In genomic region chr16:275041-275621, GRCh38 we compare ENCODE assay signal across 7 cellular contexts. TPM values are rescaled to one million over a fixed set of nuclear protein-coding genes. Genes with fewer than 3 reads are reported as not detected.
DNase-seq lines count a peak whose midpoint lies in the region; ATAC-seq and TF ChIP-seq lines count a peak whose summit lies in the region.

No MANE protein-coding gene starts in this region.

- DNase-seq in right atrium auricular region (ENCODE audit: low spot score), result no peak
- no peak for DNase-seq in central memory CD4-positive, alpha-beta T cell

- H3K4me3 Mint-ChIP-seq in activated T-helper 17 cell treated with anti-CD3 and anti-CD28 coated beads, Interleukin-2, amount 50 U/mL, for 72 hours, result no peak overlapping the region

- no peaks in the 10 kb centered on the region for H3K4me1 ChIP-seq in HUES48 (ENCODE audit: control insufficient read depth, insufficient read depth, low read length)
- H3K4me1 ChIP-seq in right atrium auricular region, result peaks cover 0 to 24% of the 10 kb centered on the region in 2 donors

- H3K9me3 ChIP-seq in HUES48 (ENCODE audit: control insufficient read depth, insufficient read depth, low read length), result no peaks in the 10 kb centered on the region
- H3K9me3 ChIP-seq in right atrium auricular region, result no peaks in the 10 kb centered on the region

- no peak overlapping the region for H3K27ac Mint-ChIP-seq in activated T-helper 17 cell treated with anti-CD3 and anti-CD28 coated beads, Interleukin-2, amount 50 U/mL, for 72 hours

- peaks cover 3% of the 10 kb centered on the region for H3K27me3 Mint-ChIP-seq in activated T-helper 17 cell treated with anti-CD3 and anti-CD28 coated beads, Interleukin-2, amount 50 U/mL, for 72 hours

- H3K27me3 ChIP-seq in HUES48 (ENCODE audit: control insufficient read depth, insufficient read depth, low read length), result peaks cover 34% of the 10 kb centered on the region
- no peaks in the 10 kb centered on the region for H3K27me3 ChIP-seq in right atrium auricular region

- H3K27ac ChIP-seq in HUES48 (ENCODE audit: low read depth, low read length), result no peak overlapping the region
- H3K27ac ChIP-seq in right atrium auricular region, result peak overlapping the region in 1 of 2 donors; percentile 31
- peak overlapping the region in 1 of 21 experiments; percentile 2 for H3K27ac ChIP-seq in skin epidermis

- peak; percentile 36 for ATAC-seq in activated T-helper 17 cell treated with anti-CD3 and anti-CD28 coated beads, Interleukin-2, amount 50 U/mL, for 72 hours (replicated peaks)
- ATAC-seq in GM21526 (IDR thresholded peaks at IDR 0.05; ENCODE audit: low FRiP score, unreplicated experiment) (no peak), GM19397 (IDR thresholded peaks at IDR 0.05; ENCODE audit: unreplicated experiment) (no peak)

- H3K36me3 Mint-ChIP-seq in activated T-helper 17 cell treated with anti-CD3 and anti-CD28 coated beads, Interleukin-2, amount 50 U/mL, for 72 hours (ENCODE audit: low read depth), result no peaks in the 10 kb centered on the region

- no peaks in the 10 kb centered on the region for H3K4me1 Mint-ChIP-seq in activated T-helper 17 cell treated with anti-CD3 and anti-CD28 coated beads, Interleukin-2, amount 50 U/mL, for 72 hours

- H3K9ac ChIP-seq in HUES48 (ENCODE audit: low read depth, low read length), result no peak overlapping the region

- no peak for TF ChIP-seq CTCF in right atrium auricular region (IDR thresholded peaks at IDR 0.05)

- peak overlapping the region; percentile 65 for H3K4me3 ChIP-seq in HUES48 (ENCODE audit: low read depth, low read length)
- peak overlapping the region; percentile 56 to 61 for H3K4me3 ChIP-seq in right atrium auricular region
- peak overlapping the region; percentile 1 to 41 (median 24) for H3K4me3 ChIP-seq in skin epidermis

- H3K9me3 Mint-ChIP-seq in activated T-helper 17 cell treated with anti-CD3 and anti-CD28 coated beads, Interleukin-2, amount 50 U/mL, for 72 hours, result no peaks in the 10 kb centered on the region

- H3K36me3 ChIP-seq in HUES48 (ENCODE audit: control insufficient read depth, insufficient read depth, low read length), result no peaks in the 10 kb centered on the region
- no peaks in the 10 kb centered on the region for H3K36me3 ChIP-seq in right atrium auricular region

RNA-seq across cellular contexts. Expression of gene RGS11, which starts 0.6 kb away (rescaled TPM):
- total RNA-seq in activated T-helper 17 cell treated with anti-CD3 and anti-CD28 coated beads, Interleukin-2, amount 50 U/mL, for 72 hours, result under 1 TPM in 1 of 2 donors, not detected in 1; 0.11 TPM
- 1 to 10 TPM; 8.3 to 9.0 TPM for total RNA-seq in right atrium auricular region

RNA-seq across cellular contexts. Expression of gene ARHGDIG, which starts 5.3 kb away (rescaled TPM):
- not detected for total RNA-seq in activated T-helper 17 cell treated with anti-CD3 and anti-CD28 coated beads, Interleukin-2, amount 50 U/mL, for 72 hours
- 1 to 10 TPM; 5.9 to 6.8 TPM for total RNA-seq in right atrium auricular region

RNA-seq across cellular contexts. Expression of gene PDIA2, which starts 7.8 kb away (rescaled TPM):
- not detected for total RNA-seq in activated T-helper 17 cell treated with anti-CD3 and anti-CD28 coated beads, Interleukin-2, amount 50 U/mL, for 72 hours
- 1 to 10 TPM in 1 of 2 donors, under 1 TPM in 1; 0.52 to 5.4 TPM for total RNA-seq in right atrium auricular region

RNA-seq across cellular contexts. Expression of gene FAM234A, which starts 40.5 kb away (rescaled TPM):
- total RNA-seq in activated T-helper 17 cell treated with anti-CD3 and anti-CD28 coated beads, Interleukin-2, amount 50 U/mL, for 72 hours, result 1 to 10 TPM; 4.0 to 6.8 TPM
- total RNA-seq in right atrium auricular region, result 100 to 1,000 TPM; 141 to 227 TPM

RNA-seq across cellular contexts. Expression of gene LUC7L, which starts 45.9 kb away (rescaled TPM):
- 10 to 100 TPM; 54.8 to 65.4 TPM for total RNA-seq in activated T-helper 17 cell treated with anti-CD3 and anti-CD28 coated beads, Interleukin-2, amount 50 U/mL, for 72 hours
- 10 to 100 TPM; 18.3 to 20.2 TPM for total RNA-seq in right atrium auricular region

Comparison
In these comparisons a context has a peak if more than half of its experiments do, and no peak if none do; other contexts are left out.
1. RNA of gene RGS11, which starts 0.6 kb away (total RNA-seq): 8.3 to 9.0 TPM in right atrium auricular region; 0.11 TPM in activated T-helper 17 cell treated with anti-CD3 and anti-CD28 coated beads, Interleukin-2, amount 50 U/mL, for 72 hours; every median in the first group is over 4 times any median in the second.
2. RNA of gene ARHGDIG, which starts 5.3 kb away (total RNA-seq): 5.9 to 6.8 TPM in right atrium auricular region; not detected in activated T-helper 17 cell treated with anti-CD3 and anti-CD28 coated beads, Interleukin-2, amount 50 U/mL, for 72 hours; every median in the first group is over 4 times any median in the second.
3. Peak in every context shown above with its lines, with median percentiles within 50 percentile points of each other: H3K4me3 ChIP-seq.